ENCODE assay signal across 6 cellular contexts in genomic region chr1:154956557-154956956, GRCh38. TPM values are rescaled to one million over a fixed set of nuclear protein-coding genes. Genes with fewer than 3 reads are reported as not detected.
DNase-seq lines count a peak whose midpoint lies in the region; ATAC-seq, FAIRE-seq and TF ChIP-seq lines count a peak whose summit lies in the region.

No MANE protein-coding gene starts in this region.

- DNase-seq in astrocyte (ENCODE audit: low read depth) (no peak), activated gamma-delta T cell treated with Interleukin-2 at 50 U/mL for 16 hours (no peak)

- TF ChIP-seq POLR2A in GM18951 (IDR thresholded peaks at IDR 0.05; ENCODE audit: extremely low read depth, insufficient read depth, insufficient read length): peak; percentile 15

- no peaks in the 10 kb centered on the region for H3K9me3 ChIP-seq in astrocyte (ENCODE audit: insufficient read depth, low read depth, low read length)
- no peaks in the 10 kb centered on the region for H3K9me3 ChIP-seq in muscle layer of duodenum (ENCODE audit: control insufficient read depth in 1 of 2, low read length in 2 of 2)

- peaks cover 28% of the 10 kb centered on the region for H4K20me1 ChIP-seq in astrocyte (ENCODE audit: insufficient read depth, low read length)

- no peaks in the 10 kb centered on the region for H3K36me3 ChIP-seq in astrocyte (ENCODE audit: insufficient read depth, low read length)
- peaks cover 6 to 18% of the 10 kb centered on the region in 2 donors for H3K36me3 ChIP-seq in muscle layer of duodenum (ENCODE audit: control insufficient read depth in 1 of 2, insufficient read depth in 2 of 2, low read length in 2 of 2)

- H2AFZ ChIP-seq in astrocyte (ENCODE audit: low read depth, low read length): peak overlapping the region; percentile 85

- H3K4me3 ChIP-seq in astrocyte (ENCODE audit: insufficient read depth, low read depth, low read length) (peak overlapping the region; percentile 73), muscle layer of duodenum (ENCODE audit: low read depth in 1 of 2, low read length in 2 of 2) (peak overlapping the region; percentile 78 to 96)

- H3K4me1 Mint-ChIP-seq in astrocyte (ENCODE audit: low read depth, unreplicated experiment): peaks cover 35% of the 10 kb centered on the region

- peak overlapping the region; percentile 85 for H3K27ac ChIP-seq in astrocyte (ENCODE audit: low read depth, low read length)
- peak overlapping the region; percentile 83 for H3K27ac ChIP-seq in muscle layer of duodenum (ENCODE audit: low read length)

- H3K27me3 ChIP-seq in astrocyte (ENCODE audit: insufficient read depth, low read length) (no peaks in the 10 kb centered on the region), muscle layer of duodenum (ENCODE audit: low read depth, low read length) (no peaks in the 10 kb centered on the region)

- H3K36me3 Mint-ChIP-seq in astrocyte (ENCODE audit: low read depth, unreplicated experiment): peaks cover 12% of the 10 kb centered on the region

- H3K4me1 ChIP-seq in astrocyte (ENCODE audit: insufficient read depth, low read length): peaks cover 33% of the 10 kb centered on the region
- H3K4me1 ChIP-seq in muscle layer of duodenum (ENCODE audit: control insufficient read depth in 1 of 2, insufficient read depth in 2 of 2, low read length in 2 of 2): peaks cover 30 to 66% of the 10 kb centered on the region in 2 donors

- FAIRE-seq in astrocyte (lab: Jason Lieb, UNC): no peak

- peak overlapping the region; percentile 86 for H3K9ac ChIP-seq in astrocyte (ENCODE audit: low read length)

- in situ Hi-C loops in GM18951 (cut with MboI; ENCODE audit: low sequenced_read_pairs, unreplicated experiment): no loop called here

- no peaks in the 10 kb centered on the region for H3K9me3 Mint-ChIP-seq in astrocyte (ENCODE audit: unreplicated experiment)

- no peak for TF ChIP-seq CTCF in astrocyte (IDR thresholded peaks at IDR 0.05; ENCODE audit: insufficient read depth, low read depth, low read length)

- no peaks in the 10 kb centered on the region for H3K27me3 Mint-ChIP-seq in astrocyte (ENCODE audit: low read depth, unreplicated experiment)

- ATAC-seq in GM21529 (IDR thresholded peaks at IDR 0.05; ENCODE audit: unreplicated experiment): no peak
- ATAC-seq in HG03378 (IDR thresholded peaks at IDR 0.05; ENCODE audit: unreplicated experiment): no peak

- H3K79me2 ChIP-seq in astrocyte (ENCODE audit: insufficient read depth, low read length): peaks cover 40% of the 10 kb centered on the region

- H3K4me3 Mint-ChIP-seq in astrocyte (ENCODE audit: unreplicated experiment): peak overlapping the region; percentile 95

- H3K4me2 ChIP-seq in astrocyte (ENCODE audit: low read length): peak overlapping the region; percentile 96

- peak overlapping the region; percentile 98 for H3K27ac Mint-ChIP-seq in astrocyte (ENCODE audit: unreplicated experiment)

RNA-seq across cellular contexts. Expression of gene PBXIP1, which starts 0.7 kb away (rescaled TPM):
- total RNA-seq in astrocyte: 89.2 and 96.4 TPM in 2 replicates

RNA-seq across cellular contexts. Expression of gene PYGO2, which starts 5.0 kb away (rescaled TPM):
- total RNA-seq in astrocyte: 20.0 and 21.8 TPM in 2 replicates

RNA-seq across cellular contexts. Expression of gene SHC1, which starts 14.0 kb away (rescaled TPM):
- 391 and 397 TPM in 2 replicates for total RNA-seq in astrocyte

RNA-seq across cellular contexts. Expression of gene CKS1B, which starts 17.9 kb away (rescaled TPM):
- total RNA-seq in astrocyte: 36.5 and 37.9 TPM in 2 replicates

RNA-seq across cellular contexts. Expression of gene PMVK, which starts 20.0 kb away (rescaled TPM):
- total RNA-seq in astrocyte: 15.5 and 15.6 TPM in 2 replicates
